In the genomic region with DNA sequence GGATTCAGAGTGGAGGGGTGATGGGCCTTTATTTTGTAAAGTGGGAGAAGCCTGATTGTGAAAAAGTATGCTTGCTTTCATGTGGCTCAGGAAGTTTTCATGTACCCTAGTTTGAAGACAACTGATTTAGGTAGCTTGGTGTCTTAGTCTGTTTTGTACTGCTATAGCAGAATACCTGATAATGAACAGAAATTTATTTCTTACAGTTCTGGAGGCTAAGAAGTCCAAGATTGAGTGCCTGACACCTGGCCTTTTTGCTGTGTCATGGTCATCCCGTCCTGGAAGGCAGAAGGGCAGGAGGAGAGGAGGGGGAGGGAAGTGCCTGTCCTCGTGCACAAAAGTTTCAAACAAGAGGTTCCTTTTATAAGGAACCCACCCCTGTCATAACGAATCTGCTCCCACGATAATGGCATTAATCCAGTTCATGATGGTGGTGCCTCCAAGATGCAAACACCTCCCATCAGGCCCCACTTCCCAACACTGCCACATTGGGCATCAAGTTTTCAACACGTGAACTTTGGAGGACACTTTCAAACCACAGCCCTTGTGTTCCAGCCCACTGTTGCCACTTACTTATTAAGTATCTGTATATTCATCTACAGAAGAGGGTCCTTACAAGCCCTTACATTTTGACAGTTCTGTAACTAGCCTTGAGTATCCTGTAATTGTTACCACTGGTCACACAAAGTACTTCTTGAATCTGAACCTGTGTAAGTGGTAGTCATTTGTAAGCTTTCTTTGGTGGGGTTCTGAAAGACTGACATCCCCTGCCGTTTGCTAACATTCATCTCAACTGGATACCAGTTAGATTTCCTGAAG, we compare ENCODE assay signal across 1 cellular context.
TF ChIP-seq lines count a peak whose summit lies in the region.

No MANE protein-coding gene starts in this region.

TF ChIP-seq in endothelial cell of umbilical vein, 7 proteins besides CTCF, POLR2A, EP300 and RAD21 (continued from another document):
- TF ChIP-seq, protein P1, sequence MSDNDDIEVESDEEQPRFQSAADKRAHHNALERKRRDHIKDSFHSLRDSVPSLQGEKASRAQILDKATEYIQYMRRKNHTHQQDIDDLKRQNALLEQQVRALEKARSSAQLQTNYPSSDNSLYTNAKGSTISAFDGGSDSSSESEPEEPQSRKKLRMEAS (IDR thresholded peaks at IDR 0.05; ENCODE audit: insufficient read depth, insufficient read length): no peak
- TF ChIP-seq JUN (IDR thresholded peaks at IDR 0.05; ENCODE audit: borderline replicate concordance, insufficient read depth, insufficient read length, low read depth) (no peak), POLR2AphosphoS5 (IDR thresholded peaks at IDR 0.05; ENCODE audit: insufficient read depth, low read depth, low read length) (no peak)
